Comparison of ENCODE assay signal across 12 cellular contexts in genomic region chr19:36207605-36208252, GRCh38. TPM values are rescaled to one million over a fixed set of nuclear protein-coding genes. Genes with fewer than 3 reads are reported as not detected.
DNase-seq lines count a peak whose midpoint lies in the region; ATAC-seq and TF ChIP-seq lines count a peak whose summit lies in the region.
"Had no signal": no experiment of that assay in that cellular context is flagged by ENCODE, and none has a peak within 500 bp of the region (broad histone marks: within the 10 kb centered on the region; RNA-seq: fewer than 3 reads in every experiment).

No MANE protein-coding gene starts in this region.

- H3K27ac ChIP-seq in angular gyrus (ENCODE audit: low read depth, low read length) (peak overlapping the region; percentile 60), upper lobe of left lung (no peak overlapping the region)
- H3K27ac ChIP-seq: brain microvascular endothelial cell had no signal

- no peak overlapping the region for H3K4me3 ChIP-seq in upper lobe of left lung

- H3K27me3 ChIP-seq in upper lobe of left lung: no peaks in the 10 kb centered on the region
- H3K27me3 ChIP-seq: brain microvascular endothelial cell had no signal

- DNase-seq in G401 (ENCODE audit: low spot score) (peak; percentile 62), UCSD-AML1 (lab: John Stamatoyannopoulos, UW; ENCODE audit: unreplicated experiment) (no peak), DMS153 treated with DMSO at 0.1 percent for 48 hours (lab: John Stamatoyannopoulos, UW; ENCODE audit: unreplicated experiment) (no peak), NCI-H2029 treated with DMSO at 0.1 percent for 48 hours (lab: John Stamatoyannopoulos, UW) (no peak), upper lobe of left lung (no peak)
- DNase-seq: activated CD4-positive, alpha-beta memory T cell treated with anti-CD3 and anti-CD28 coated beads for 36 hours; brain microvascular endothelial cell; MM.1S had no signal

- H3K9me3 ChIP-seq in upper lobe of left lung: no peaks in the 10 kb centered on the region

- no peaks in the 10 kb centered on the region for H3K36me3 ChIP-seq in upper lobe of left lung
- H3K36me3 ChIP-seq: brain microvascular endothelial cell had no signal

- TF ChIP-seq POLR2A in upper lobe of left lung (IDR thresholded peaks at IDR 0.05): no peak

- no peaks in the 10 kb centered on the region for H3K4me1 ChIP-seq in upper lobe of left lung

- 81 to 88% methylated on average over 3 of the region's 3 CpGs for WGBS in upper lobe of left lung, 2 donors

- no peak for TF ChIP-seq CTCF in upper lobe of left lung (IDR thresholded peaks at IDR 0.05)

- in situ Hi-C loops in G401 (cut with HindIII; ENCODE audit: low sequenced_read_pairs): no loop called here

- no peak for TF ChIP-seq EP300 in upper lobe of left lung (IDR thresholded peaks at IDR 0.05)

- ATAC-seq in GM19395 (IDR thresholded peaks at IDR 0.05; ENCODE audit: unreplicated experiment) (peak; percentile 58), HG03280 (IDR thresholded peaks at IDR 0.05; ENCODE audit: unreplicated experiment) (peak; percentile 52), upper lobe of left lung (ENCODE audit: low FRiP score in 2 of 2) (no peak)

RNA-seq across cellular contexts. Expression of gene ZNF565, which starts 6.7 kb away (rescaled TPM):
- 0.74 and 3.5 TPM in 2 replicates for total RNA-seq in G401 (2014; rRNA removed; shearing (Covaris generic))
- total RNA-seq in upper lobe of left lung: 10 to 100 TPM in 1 of 6 donors, 1 to 10 TPM in 5; 3.5 to 14.7 (median 5.1) TPM

RNA-seq across cellular contexts. Expression of gene ZNF146, which starts 7.2 kb away (rescaled TPM):
- 35.3 and 84.9 TPM in 2 replicates for total RNA-seq in G401 (2014; rRNA removed; shearing (Covaris generic))
- 10 to 100 TPM; 25.3 to 68.5 (median 43.2) TPM for total RNA-seq in upper lobe of left lung

RNA-seq across cellular contexts. Expression of gene COX7A1, which starts 55.5 kb away (rescaled TPM):
- total RNA-seq in G401 (2014; rRNA removed; shearing (Covaris generic)): not detected in 2 replicates
- 10 to 100 TPM in 5 of 6 donors, not detected in 1; 12.4 to 95.1 (median 24.0) TPM for total RNA-seq in upper lobe of left lung
- total RNA-seq: activated CD4-positive, alpha-beta memory T cell treated with anti-CD3 and anti-CD28 coated beads for 36 hours; T-helper 2 cell treated with Interferon-gamma antibody and Interleukin-4, amounts not matched to agents 100 ng/mL and 5 ng/mL, for 36 hours had no signal

Comparison
In these comparisons a context has a peak if more than half of its experiments do, and no peak if none do; other contexts are left out.
1. ATAC-seq: peak in GM19395 (single experiment) and HG03280 (single experiment); none in upper lobe of left lung (0 of 2).